1 cellular context compared by ENCODE assay signal in genomic region chr11:62753736-62754603, GRCh38.
TF ChIP-seq lines count a peak whose summit lies in the region.

TSS of gene ZBTB3 (minus strand) at chr11:62754160. CDS start at chr11:62753664, 496 bp downstream.

TF ChIP-seq in K562, 482 proteins besides CTCF, POLR2A, EP300 and RAD21 (continued from another document):
- TF ChIP-seq THAP12 (CRISPR knock-in tag; IDR thresholded peaks at IDR 0.05) (0 out of 2 replicates have a peak, but pooled peaks have one; percentile 7), ZFP36 (IDR thresholded peaks at IDR 0.05; ENCODE audit: low read depth, low read length, partially characterized antibody) (peak; percentile 15), E2F6 (IDR thresholded peaks at IDR 0.05; ENCODE audit: borderline replicate concordance in 1 of 2, extremely low read depth in 1 of 2, insufficient read depth in 1 of 2, insufficient read length in 1 of 2, low read depth in 1 of 2, low read length in 1 of 2, poor library complexity in 1 of 2, severe bottlenecking in 1 of 2) (peak; percentile 44 to 77), ZBTB11 (CRISPR knock-in tag; IDR thresholded peaks at IDR 0.05) (peak in 1 of 3 experiments; percentile 43; a peak in 1 of 6 replicates), YY1 (IDR thresholded peaks at IDR 0.05; ENCODE audit: borderline replicate concordance in 1 of 3, control insufficient read depth in 1 of 3, extremely low read depth in 1 of 3, insufficient read depth in 3 of 3, insufficient read length in 1 of 3, insufficient replicate concordance in 2 of 3, low read depth in 1 of 3, low read length in 2 of 3) (peak in 2 of 3 experiments; percentile 76 to 80), ETV1 (tag; conservative IDR thresholded peaks at IDR 0.05; ENCODE audit: low read depth) (0 out of 2 replicates have a peak, but pooled peaks have one; percentile 6), ZBTB34 (CRISPR knock-in tag; IDR thresholded peaks at IDR 0.05) (no peak), ELK3 (CRISPR knock-in tag; IDR thresholded peaks at IDR 0.05) (no peak), RBBP5 (IDR thresholded peaks at IDR 0.05; ENCODE audit: borderline replicate concordance, insufficient read depth, low read length, poor library complexity, severe bottlenecking) (peak; percentile 87), ZNF740 (CRISPR knock-in tag; IDR thresholded peaks at IDR 0.05) (peak; percentile 13; the same call in 1 of the 2 replicates), ZNF740 (tag; IDR thresholded peaks at IDR 0.05) (no peak), DPF2 (IDR thresholded peaks at IDR 0.05) (peak; percentile 29), TBL1XR1 (IDR thresholded peaks at IDR 0.05; ENCODE audit: low read length in 2 of 2) (no peak), NR2C2 (CRISPR knock-in tag; IDR thresholded peaks at IDR 0.05) (no peak), NR2C2 (tag; IDR thresholded peaks at IDR 0.05) (peak; percentile 82), MBD2 (IDR thresholded peaks at IDR 0.05; ENCODE audit: borderline replicate concordance, low read depth) (peak; percentile 99), E2F8 (IDR thresholded peaks at IDR 0.05; ENCODE audit: low read depth, partially characterized antibody) (peak; percentile 74), ARID4B (CRISPR knock-in tag; IDR thresholded peaks at IDR 0.05) (peak; percentile 77; the same call in 1 of the 2 replicates), RBM22 (IDR thresholded peaks at IDR 0.05; ENCODE audit: low read depth, low read length, poor library complexity, severe bottlenecking) (no peak), ZNF274 (IDR thresholded peaks at IDR 0.05; ENCODE audit: borderline replicate concordance, low read depth, low read length) (no peak), CTBP1 (IDR thresholded peaks at IDR 0.05; ENCODE audit: borderline replicate concordance) (0 out of 2 replicates have a peak, but pooled peaks have one; percentile 60), TEAD1 (CRISPR knock-in tag; IDR thresholded peaks at IDR 0.05) (peak in 1 of 2 experiments; percentile 91; a peak in 2 of 4 replicates), ERF (CRISPR knock-in tag; IDR thresholded peaks at IDR 0.05) (0 out of 2 replicates have a peak, but pooled peaks have one; percentile 41), DIDO1 (tag; IDR thresholded peaks at IDR 0.05; ENCODE audit: low read depth) (peak; percentile 81; the same call in 1 of the 2 replicates), RBFOX2 (IDR thresholded peaks at IDR 0.05; ENCODE audit: low read depth, low read length) (peak; percentile 90), PBX2 (CRISPR knock-in tag; IDR thresholded peaks at IDR 0.05; ENCODE audit: low read depth) (peak; percentile 57), PBX2 (tag; conservative IDR thresholded peaks at IDR 0.05; ENCODE audit: low read depth) (peak; percentile 98), GABPA (tag; conservative IDR thresholded peaks at IDR 0.05; ENCODE audit: low read depth) (peak; percentile 96), CREM (IDR thresholded peaks at IDR 0.05; ENCODE audit: low read depth) (peak; percentile 73), PKNOX1 (IDR thresholded peaks at IDR 0.05) (peak; percentile 99)
